1 cellular context compared by ENCODE assay signal in the genomic region with DNA sequence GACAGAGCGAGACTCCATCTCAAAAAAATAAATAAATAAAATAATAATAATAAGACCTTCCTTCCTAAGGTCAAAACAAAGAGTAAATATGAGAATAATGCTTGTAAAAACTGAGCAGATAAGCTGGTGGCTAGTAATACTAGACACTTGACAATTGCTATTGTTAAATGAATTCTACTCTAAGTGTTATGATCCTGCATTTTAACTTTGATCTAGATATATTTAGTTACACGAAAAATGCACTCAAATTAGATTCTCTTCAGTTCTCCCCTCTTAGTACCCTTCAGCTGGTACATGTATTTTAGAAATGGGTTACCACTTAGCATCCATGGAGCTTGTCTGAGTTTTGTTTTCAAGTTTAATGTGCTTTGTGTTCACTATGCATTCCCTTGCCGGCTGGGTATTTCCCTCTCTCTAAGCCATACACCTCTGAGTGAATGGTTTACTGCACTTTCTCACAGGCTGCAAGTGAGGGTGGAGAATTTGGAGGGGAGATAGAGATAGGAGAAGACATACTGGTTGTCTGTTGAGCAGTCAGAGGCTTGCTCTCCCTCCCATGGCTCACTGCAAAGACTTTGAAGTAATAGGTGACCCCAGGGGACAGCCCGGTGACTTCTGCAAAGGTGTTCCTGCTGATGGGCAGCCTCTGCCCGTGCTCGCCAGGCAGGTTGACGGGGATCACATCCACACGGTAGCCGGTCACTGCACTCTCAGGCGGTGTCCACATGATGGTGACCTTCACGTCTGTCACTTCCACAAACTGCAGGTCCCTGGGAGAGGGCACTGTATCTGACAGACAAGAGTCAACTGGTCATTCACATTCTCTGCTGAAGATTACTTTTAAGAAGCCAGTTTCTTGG.
TF ChIP-seq lines count a peak whose summit lies in the region.

No MANE protein-coding gene starts in this region.

TF ChIP-seq in HepG2, 621 proteins besides CTCF, POLR2A, EP300 and RAD21 (continued from another document and continues in another):
- TF ChIP-seq, protein P1, sequence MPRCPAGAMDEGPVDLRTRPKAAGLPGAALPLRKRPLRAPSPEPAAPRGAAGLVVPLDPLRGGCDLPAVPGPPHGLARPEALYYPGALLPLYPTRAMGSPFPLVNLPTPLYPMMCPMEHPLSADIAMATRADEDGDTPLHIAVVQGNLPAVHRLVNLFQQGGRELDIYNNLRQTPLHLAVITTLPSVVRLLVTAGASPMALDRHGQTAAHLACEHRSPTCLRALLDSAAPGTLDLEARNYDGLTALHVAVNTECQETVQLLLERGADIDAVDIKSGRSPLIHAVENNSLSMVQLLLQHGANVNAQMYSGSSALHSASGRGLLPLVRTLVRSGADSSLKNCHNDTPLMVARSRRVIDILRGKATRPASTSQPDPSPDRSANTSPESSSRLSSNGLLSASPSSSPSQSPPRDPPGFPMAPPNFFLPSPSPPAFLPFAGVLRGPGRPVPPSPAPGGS (CRISPR knock-in tag; IDR thresholded peaks at IDR 0.05) = no peak
- peak; percentile 89 for TF ChIP-seq PAF1 (CRISPR knock-in tag; IDR thresholded peaks at IDR 0.05)
- TF ChIP-seq MBD4 (IDR thresholded peaks at IDR 0.05; ENCODE audit: borderline replicate concordance, low read length) = 0 out of 2 replicates have a peak, but pooled peaks have one; percentile 16
- TF ChIP-seq FOXP1 (IDR thresholded peaks at IDR 0.05) = no peak
- no peak for TF ChIP-seq FOXP1 (CRISPR knock-in tag; IDR thresholded peaks at IDR 0.05)
- no peak for TF ChIP-seq NPAS2 (CRISPR knock-in tag; IDR thresholded peaks at IDR 0.05; ENCODE audit: borderline replicate concordance)
- no peak for TF ChIP-seq GLI4 (CRISPR knock-in tag; IDR thresholded peaks at IDR 0.05; ENCODE audit: borderline replicate concordance)
- TF ChIP-seq CENPT (CRISPR knock-in tag; IDR thresholded peaks at IDR 0.05; ENCODE audit: low read depth) = no peak
- no peak for TF ChIP-seq PHF5A (CRISPR knock-in tag; IDR thresholded peaks at IDR 0.05; ENCODE audit: low read depth, unreplicated experiment)
- TF ChIP-seq, protein P2, sequence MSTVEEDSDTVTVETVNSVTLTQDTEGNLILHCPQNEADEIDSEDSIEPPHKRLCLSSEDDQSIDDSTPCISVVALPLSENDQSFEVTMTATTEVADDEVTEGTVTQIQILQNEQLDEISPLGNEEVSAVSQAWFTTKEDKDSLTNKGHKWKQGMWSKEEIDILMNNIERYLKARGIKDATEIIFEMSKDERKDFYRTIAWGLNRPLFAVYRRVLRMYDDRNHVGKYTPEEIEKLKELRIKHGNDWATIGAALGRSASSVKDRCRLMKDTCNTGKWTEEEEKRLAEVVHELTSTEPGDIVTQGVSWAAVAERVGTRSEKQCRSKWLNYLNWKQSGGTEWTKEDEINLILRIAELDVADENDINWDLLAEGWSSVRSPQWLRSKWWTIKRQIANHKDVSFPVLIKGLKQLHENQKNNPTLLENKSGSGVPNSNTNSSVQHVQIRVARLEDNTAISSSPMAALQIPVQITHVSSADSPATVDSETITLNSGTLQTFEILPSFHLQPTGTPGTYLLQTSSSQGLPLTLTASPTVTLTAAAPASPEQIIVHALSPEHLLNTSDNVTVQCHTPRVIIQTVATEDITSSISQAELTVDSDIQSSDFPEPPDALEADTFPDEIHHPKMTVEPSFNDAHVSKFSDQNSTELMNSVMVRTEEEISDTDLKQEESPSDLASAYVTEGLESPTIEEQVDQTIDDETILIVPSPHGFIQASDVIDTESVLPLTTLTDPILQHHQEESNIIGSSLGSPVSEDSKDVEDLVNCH (CRISPR knock-in tag; IDR thresholded peaks at IDR 0.05) = no peak
- TF ChIP-seq, protein P3, sequence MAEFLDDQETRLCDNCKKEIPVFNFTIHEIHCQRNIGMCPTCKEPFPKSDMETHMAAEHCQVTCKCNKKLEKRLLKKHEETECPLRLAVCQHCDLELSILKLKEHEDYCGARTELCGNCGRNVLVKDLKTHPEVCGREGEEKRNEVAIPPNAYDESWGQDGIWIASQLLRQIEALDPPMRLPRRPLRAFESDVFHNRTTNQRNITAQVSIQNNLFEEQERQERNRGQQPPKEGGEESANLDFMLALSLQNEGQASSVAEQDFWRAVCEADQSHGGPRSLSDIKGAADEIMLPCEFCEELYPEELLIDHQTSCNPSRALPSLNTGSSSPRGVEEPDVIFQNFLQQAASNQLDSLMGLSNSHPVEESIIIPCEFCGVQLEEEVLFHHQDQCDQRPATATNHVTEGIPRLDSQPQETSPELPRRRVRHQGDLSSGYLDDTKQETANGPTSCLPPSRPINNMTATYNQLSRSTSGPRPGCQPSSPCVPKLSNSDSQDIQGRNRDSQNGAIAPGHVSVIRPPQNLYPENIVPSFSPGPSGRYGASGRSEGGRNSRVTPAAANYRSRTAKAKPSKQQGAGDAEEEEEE (CRISPR knock-in tag; IDR thresholded peaks at IDR 0.05; ENCODE audit: borderline replicate concordance) = no peak
- TF ChIP-seq SALL1 (CRISPR knock-in tag; IDR thresholded peaks at IDR 0.05) = peak; percentile 41; the same call in 1 of the 2 replicates
- TF ChIP-seq GABPB1 (CRISPR knock-in tag; IDR thresholded peaks at IDR 0.05) = 0 out of 2 replicates have a peak, but pooled peaks have one; percentile 13
- no peak for TF ChIP-seq ATM (IDR thresholded peaks at IDR 0.05; ENCODE audit: borderline replicate concordance)
- TF ChIP-seq, protein P4, sequence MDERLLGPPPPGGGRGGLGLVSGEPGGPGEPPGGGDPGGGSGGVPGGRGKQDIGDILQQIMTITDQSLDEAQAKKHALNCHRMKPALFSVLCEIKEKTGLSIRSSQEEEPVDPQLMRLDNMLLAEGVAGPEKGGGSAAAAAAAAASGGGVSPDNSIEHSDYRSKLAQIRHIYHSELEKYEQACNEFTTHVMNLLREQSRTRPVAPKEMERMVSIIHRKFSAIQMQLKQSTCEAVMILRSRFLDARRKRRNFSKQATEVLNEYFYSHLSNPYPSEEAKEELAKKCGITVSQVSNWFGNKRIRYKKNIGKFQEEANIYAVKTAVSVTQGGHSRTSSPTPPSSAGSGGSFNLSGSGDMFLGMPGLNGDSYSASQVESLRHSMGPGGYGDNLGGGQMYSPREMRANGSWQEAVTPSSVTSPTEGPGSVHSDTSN (CRISPR knock-in tag; IDR thresholded peaks at IDR 0.05) = no peak
- no peak for TF ChIP-seq MTF2 (CRISPR knock-in tag; IDR thresholded peaks at IDR 0.05; ENCODE audit: borderline replicate concordance)
- TF ChIP-seq, protein P5, sequence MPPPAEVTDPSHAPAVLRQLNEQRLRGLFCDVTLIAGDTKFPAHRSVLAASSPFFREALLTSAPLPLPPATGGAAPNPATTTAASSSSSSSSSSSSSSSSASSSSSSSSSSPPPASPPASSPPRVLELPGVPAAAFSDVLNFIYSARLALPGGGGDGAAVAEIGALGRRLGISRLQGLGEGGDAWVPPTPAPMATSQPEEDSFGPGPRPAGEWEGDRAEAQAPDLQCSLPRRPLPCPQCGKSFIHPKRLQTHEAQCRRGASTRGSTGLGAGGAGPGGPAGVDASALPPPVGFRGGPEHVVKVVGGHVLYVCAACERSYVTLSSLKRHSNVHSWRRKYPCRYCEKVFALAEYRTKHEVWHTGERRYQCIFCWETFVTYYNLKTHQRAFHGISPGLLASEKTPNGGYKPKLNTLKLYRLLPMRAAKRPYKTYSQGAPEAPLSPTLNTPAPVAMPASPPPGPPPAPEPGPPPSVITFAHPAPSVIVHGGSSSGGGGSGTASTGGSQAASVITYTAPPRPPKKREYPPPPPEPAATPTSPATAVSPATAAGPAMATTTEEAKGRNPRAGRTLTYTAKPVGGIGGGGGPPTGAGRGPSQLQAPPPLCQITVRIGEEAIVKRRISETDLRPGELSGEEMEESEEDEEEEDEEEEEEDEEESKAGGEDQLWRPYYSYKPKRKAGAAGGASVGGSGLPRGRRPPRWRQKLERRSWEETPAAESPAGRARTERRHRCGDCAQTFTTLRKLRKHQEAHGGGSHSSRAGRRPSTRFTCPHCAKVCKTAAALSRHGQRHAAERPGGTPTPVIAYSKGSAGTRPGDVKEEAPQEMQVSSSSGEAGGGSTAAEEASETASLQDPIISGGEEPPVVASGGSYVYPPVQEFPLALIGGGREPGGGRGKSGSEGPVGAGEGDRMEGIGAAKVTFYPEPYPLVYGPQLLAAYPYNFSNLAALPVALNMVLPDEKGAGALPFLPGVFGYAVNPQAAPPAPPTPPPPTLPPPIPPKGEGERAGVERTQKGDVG (CRISPR knock-in tag; IDR thresholded peaks at IDR 0.05; ENCODE audit: borderline replicate concordance) = peak; percentile 26; the same call in 1 of the 2 replicates
- no peak for TF ChIP-seq YEATS2 (CRISPR knock-in tag; IDR thresholded peaks at IDR 0.05; ENCODE audit: borderline replicate concordance)
- no peak for TF ChIP-seq ZNF17 (CRISPR knock-in tag; IDR thresholded peaks at IDR 0.05)
- TF ChIP-seq, protein P6, sequence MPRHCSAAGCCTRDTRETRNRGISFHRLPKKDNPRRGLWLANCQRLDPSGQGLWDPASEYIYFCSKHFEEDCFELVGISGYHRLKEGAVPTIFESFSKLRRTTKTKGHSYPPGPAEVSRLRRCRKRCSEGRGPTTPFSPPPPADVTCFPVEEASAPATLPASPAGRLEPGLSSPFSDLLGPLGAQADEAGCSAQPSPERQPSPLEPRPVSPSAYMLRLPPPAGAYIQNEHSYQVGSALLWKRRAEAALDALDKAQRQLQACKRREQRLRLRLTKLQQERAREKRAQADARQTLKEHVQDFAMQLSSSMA (CRISPR knock-in tag; IDR thresholded peaks at IDR 0.05) = no peak
- TF ChIP-seq ZNF747 (CRISPR knock-in tag; IDR thresholded peaks at IDR 0.05; ENCODE audit: borderline replicate concordance) = no peak
- TF ChIP-seq ZNF768 (CRISPR knock-in tag; IDR thresholded peaks at IDR 0.05) = 0 out of 2 replicates have a peak, but pooled peaks have one; percentile 24
- TF ChIP-seq FIP1L1 (IDR thresholded peaks at IDR 0.05; ENCODE audit: borderline replicate concordance, insufficient read depth, low read depth, low read length) = no peak
- peak; percentile 66 for TF ChIP-seq POLR2G (IDR thresholded peaks at IDR 0.05; ENCODE audit: low read depth, low read length)
- TF ChIP-seq ZNF556 (CRISPR knock-in tag; IDR thresholded peaks at IDR 0.05; ENCODE audit: borderline replicate concordance) = no peak
- no peak for TF ChIP-seq FOSL1 (CRISPR knock-in tag; IDR thresholded peaks at IDR 0.05; ENCODE audit: borderline replicate concordance)
- TF ChIP-seq, protein P7, sequence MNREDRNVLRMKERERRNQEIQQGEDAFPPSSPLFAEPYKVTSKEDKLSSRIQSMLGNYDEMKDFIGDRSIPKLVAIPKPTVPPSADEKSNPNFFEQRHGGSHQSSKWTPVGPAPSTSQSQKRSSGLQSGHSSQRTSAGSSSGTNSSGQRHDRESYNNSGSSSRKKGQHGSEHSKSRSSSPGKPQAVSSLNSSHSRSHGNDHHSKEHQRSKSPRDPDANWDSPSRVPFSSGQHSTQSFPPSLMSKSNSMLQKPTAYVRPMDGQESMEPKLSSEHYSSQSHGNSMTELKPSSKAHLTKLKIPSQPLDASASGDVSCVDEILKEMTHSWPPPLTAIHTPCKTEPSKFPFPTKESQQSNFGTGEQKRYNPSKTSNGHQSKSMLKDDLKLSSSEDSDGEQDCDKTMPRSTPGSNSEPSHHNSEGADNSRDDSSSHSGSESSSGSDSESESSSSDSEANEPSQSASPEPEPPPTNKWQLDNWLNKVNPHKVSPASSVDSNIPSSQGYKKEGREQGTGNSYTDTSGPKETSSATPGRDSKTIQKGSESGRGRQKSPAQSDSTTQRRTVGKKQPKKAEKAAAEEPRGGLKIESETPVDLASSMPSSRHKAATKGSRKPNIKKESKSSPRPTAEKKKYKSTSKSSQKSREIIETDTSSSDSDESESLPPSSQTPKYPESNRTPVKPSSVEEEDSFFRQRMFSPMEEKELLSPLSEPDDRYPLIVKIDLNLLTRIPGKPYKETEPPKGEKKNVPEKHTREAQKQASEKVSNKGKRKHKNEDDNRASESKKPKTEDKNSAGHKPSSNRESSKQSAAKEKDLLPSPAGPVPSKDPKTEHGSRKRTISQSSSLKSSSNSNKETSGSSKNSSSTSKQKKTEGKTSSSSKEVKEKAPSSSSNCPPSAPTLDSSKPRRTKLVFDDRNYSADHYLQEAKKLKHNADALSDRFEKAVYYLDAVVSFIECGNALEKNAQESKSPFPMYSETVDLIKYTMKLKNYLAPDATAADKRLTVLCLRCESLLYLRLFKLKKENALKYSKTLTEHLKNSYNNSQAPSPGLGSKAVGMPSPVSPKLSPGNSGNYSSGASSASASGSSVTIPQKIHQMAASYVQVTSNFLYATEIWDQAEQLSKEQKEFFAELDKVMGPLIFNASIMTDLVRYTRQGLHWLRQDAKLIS (CRISPR knock-in tag; IDR thresholded peaks at IDR 0.05) = peak; percentile 51
- TF ChIP-seq HNF4A (CRISPR knock-in tag; IDR thresholded peaks at IDR 0.05) = no peak
- TF ChIP-seq SNAPC2 (CRISPR knock-in tag; IDR thresholded peaks at IDR 0.05) = 0 out of 2 replicates have a peak, but pooled peaks have one; percentile 31
- TF ChIP-seq POLR2AphosphoS2 (IDR thresholded peaks at IDR 0.05; ENCODE audit: low read depth, low read length) = peak; percentile 33; the same call in 1 of the 2 replicates
- TF ChIP-seq SMAD9 (CRISPR knock-in tag; IDR thresholded peaks at IDR 0.05) = no peak
- no peak for TF ChIP-seq SRF (IDR thresholded peaks at IDR 0.05; ENCODE audit: low read depth, low read length)
- TF ChIP-seq ZNF777 (CRISPR knock-in tag; IDR thresholded peaks at IDR 0.05) = no peak
- TF ChIP-seq, protein P8, sequence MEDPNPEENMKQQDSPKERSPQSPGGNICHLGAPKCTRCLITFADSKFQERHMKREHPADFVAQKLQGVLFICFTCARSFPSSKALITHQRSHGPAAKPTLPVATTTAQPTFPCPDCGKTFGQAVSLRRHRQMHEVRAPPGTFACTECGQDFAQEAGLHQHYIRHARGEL (CRISPR knock-in tag; IDR thresholded peaks at IDR 0.05) = no peak
- TF ChIP-seq ZFY (CRISPR knock-in tag; IDR thresholded peaks at IDR 0.05) = no peak
- TF ChIP-seq, protein P9, sequence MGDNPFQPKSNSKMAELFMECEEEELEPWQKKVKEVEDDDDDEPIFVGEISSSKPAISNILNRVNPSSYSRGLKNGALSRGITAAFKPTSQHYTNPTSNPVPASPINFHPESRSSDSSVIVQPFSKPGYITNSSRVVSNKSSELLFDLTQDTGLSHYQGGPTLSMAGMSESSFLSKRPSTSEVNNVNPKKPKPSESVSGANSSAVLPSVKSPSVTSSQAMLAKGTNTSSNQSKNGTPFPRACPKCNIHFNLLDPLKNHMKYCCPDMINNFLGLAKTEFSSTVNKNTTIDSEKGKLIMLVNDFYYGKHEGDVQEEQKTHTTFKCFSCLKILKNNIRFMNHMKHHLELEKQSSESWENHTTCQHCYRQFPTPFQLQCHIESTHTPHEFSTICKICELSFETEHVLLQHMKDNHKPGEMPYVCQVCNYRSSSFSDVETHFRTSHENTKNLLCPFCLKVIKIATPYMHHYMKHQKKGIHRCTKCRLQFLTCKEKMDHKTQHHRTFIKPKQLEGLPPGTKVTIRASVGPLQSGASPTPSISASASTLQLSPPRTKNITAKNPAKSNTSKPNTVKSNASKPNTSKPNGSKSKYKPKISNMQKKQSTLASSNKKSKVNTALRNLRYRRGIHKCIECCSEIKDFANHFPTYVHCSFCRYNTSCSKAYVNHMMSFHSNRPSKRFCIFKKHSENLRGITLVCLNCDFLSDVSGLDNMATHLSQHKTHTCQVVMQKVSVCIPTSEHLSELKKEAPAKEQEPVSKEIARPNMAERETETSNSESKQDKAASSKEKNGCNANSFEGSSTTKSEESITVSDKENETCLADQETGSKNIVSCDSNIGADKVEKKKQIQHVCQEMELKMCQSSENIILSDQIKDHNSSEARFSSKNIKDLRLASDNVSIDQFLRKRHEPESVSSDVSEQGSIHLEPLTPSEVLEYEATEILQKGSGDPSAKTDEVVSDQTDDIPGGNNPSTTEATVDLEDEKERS (CRISPR knock-in tag; IDR thresholded peaks at IDR 0.05) = no peak
- TF ChIP-seq CHCHD3 (CRISPR knock-in tag; IDR thresholded peaks at IDR 0.05) = no peak
- no peak for TF ChIP-seq PAX8 (CRISPR knock-in tag; IDR thresholded peaks at IDR 0.05; ENCODE audit: borderline replicate concordance)
- no peak for TF ChIP-seq MAFK (conservative IDR thresholded peaks at IDR 0.05 in 1 of 2, IDR thresholded peaks at IDR 0.05 in 1 of 2; ENCODE audit: low read length in 2 of 2)
- TF ChIP-seq AGO2 (optimal IDR thresholded peaks at IDR 0.05; ENCODE audit: low read depth, low read length) = peak; percentile 92
